Comparison of ENCODE assay signal across 6 cellular contexts in genomic region chr17:76709951-76710862, GRCh38. TPM values are rescaled to one million over a fixed set of nuclear protein-coding genes. Genes with fewer than 3 reads are reported as not detected.
DNase-seq lines count a peak whose midpoint lies in the region; ATAC-seq and TF ChIP-seq lines count a peak whose summit lies in the region.
"Not testable (repeated sequence)": the region's sequence is repeated elsewhere in the genome, so short reads cannot be mapped to it uniquely, and the experiment has no call there.

No MANE protein-coding gene starts in this region.

- not testable (repeated sequence) for H3K27me3 Mint-ChIP-seq in brain; nephron (ENCODE audit: low read depth)

- H3K4me3 ChIP-seq in HAP-1, result peak overlapping the region; percentile 50
- H3K4me3 ChIP-seq in tibial nerve, result peak overlapping the region; percentile 55 to 91 (median 62)

- H3K9me3 Mint-ChIP-seq in brain, nephron: not testable (repeated sequence)

- H3K36me3 ChIP-seq in HAP-1 (replicated peaks) (peaks cover 18% of the 10 kb centered on the region), tibial nerve (peaks cover 0 to 21% (median 0%) of the 10 kb centered on the region in 3 donors)

- H3K4me1 Mint-ChIP-seq in brain (peaks cover 60% of the 10 kb centered on the region), nephron (peaks cover 47% of the 10 kb centered on the region)

- peak in 1 of 2 donors; percentile 20 for TF ChIP-seq POLR2A in tibial nerve (IDR thresholded peaks at IDR 0.05)

- not testable (repeated sequence) for TF ChIP-seq CTCF in brain (conservative IDR thresholded peaks at IDR 0.05); nephron (IDR thresholded peaks at IDR 0.05; ENCODE audit: unreplicated experiment in 3 of 3); tibial nerve (IDR thresholded peaks at IDR 0.05)

- ATAC-seq in left cardiac atrium, result peak; percentile 10 to 12

- peaks cover 27% of the 10 kb centered on the region for H3K4me1 ChIP-seq in HAP-1
- peaks cover 0 to 60% (median 29%) of the 10 kb centered on the region in 4 donors for H3K4me1 ChIP-seq in tibial nerve

- H3K27ac Mint-ChIP-seq in brain (peak overlapping the region; percentile 88 to 98 (median 92)), nephron (peak overlapping the region; percentile 80 to 97 (median 92))

- peak in 1 of 2 donors; percentile 41 for TF ChIP-seq EP300 in tibial nerve (IDR thresholded peaks at IDR 0.05)

- 4 to 9% methylated on average over 20 to 31 of the region's 79 CpGs for WGBS in tibial nerve, 2 donors

- not testable (repeated sequence) for H3K36me3 Mint-ChIP-seq in brain
- peaks cover 24% of the 10 kb centered on the region for H3K36me3 Mint-ChIP-seq in nephron (ENCODE audit: low read depth)

- H3K27ac ChIP-seq in tibial nerve, result peak overlapping the region; percentile 90 to 98 (median 95)

- DNase-seq in HAP-1 (ENCODE audit: low spot score in 2 of 2) (peak in 1 of 2 experiments; percentile 42), SK-MEL-5 (ENCODE audit: low read depth, low spot score) (peak; percentile 38)
- DNase-seq in left cardiac atrium; tibial nerve (ENCODE audit: low spot score in 2 of 2): not testable (repeated sequence)

- not testable (repeated sequence) for H3K27me3 ChIP-seq in HAP-1 (ENCODE audit: low read depth); tibial nerve

- not testable (repeated sequence) for H3K9me3 ChIP-seq in HAP-1, tibial nerve

- intact Hi-C loops in left cardiac atrium (cut with DNase I), result loop anchor here in 1 of 2 donors (10.0 kb wide), 1 partner anchor 155 kb away; no protein-coding TSS in a partner anchor

- in situ Hi-C loops in HAP-1 (cut with MboI; ENCODE audit: low sequenced_read_pairs), result not testable (repeated sequence)
- in situ Hi-C loops in SK-MEL-5 (cut with HindIII; ENCODE audit: low pct_unique_long_range_greater_than_20kb, low sequenced_read_pairs), result loop anchor here (10.0 kb wide), 1 partner anchor 135 kb away; no protein-coding TSS in a partner anchor

- H3K4me3 Mint-ChIP-seq in brain (peak overlapping the region; percentile 90 to 93 (median 91)), nephron (peak overlapping the region; percentile 83 to 88 (median 87))

RNA-seq across cellular contexts. Expression of gene MXRA7, which starts 0.6 kb away (rescaled TPM):
- 197 and 199 TPM in 2 replicates for total RNA-seq in SK-MEL-5 (2014; rRNA removed; shearing (Covaris generic))
- 219 and 242 TPM in 2 replicates for polyA plus RNA-seq in SK-MEL-5 (2015; cell fraction: cytosol; rRNA removed)
- polyA plus RNA-seq in SK-MEL-5 (2015; cell fraction: nucleus; rRNA removed), result 39.9 and 48.4 TPM in 2 replicates
- polyA plus RNA-seq in brain (ENCODE audit: insufficient read depth, low read depth, low replicate concordance), result 119 TPM
- 100 to 1,000 TPM; 394 to 506 TPM for total RNA-seq in left cardiac atrium
- 100 to 1,000 TPM; 124 to 230 (median 197) TPM for total RNA-seq in tibial nerve

RNA-seq across cellular contexts. Expression of gene JMJD6, which starts 16.2 kb away (rescaled TPM):
- 46.1 and 48.7 TPM in 2 replicates for total RNA-seq in SK-MEL-5 (2014; rRNA removed; shearing (Covaris generic))
- polyA plus RNA-seq in SK-MEL-5 (2015; cell fraction: cytosol; rRNA removed), result 59.1 and 64.8 TPM in 2 replicates
- polyA plus RNA-seq in SK-MEL-5 (2015; cell fraction: nucleus; rRNA removed), result 66.6 and 97.1 TPM in 2 replicates
- polyA plus RNA-seq in brain (ENCODE audit: insufficient read depth, low read depth, low replicate concordance), result 29.4 TPM
- total RNA-seq in left cardiac atrium (10 to 100 TPM; 44.9 to 55.3 TPM), tibial nerve (10 to 100 TPM; 14.0 to 45.0 (median 34.2) TPM)

RNA-seq across cellular contexts. Expression of gene METTL23, which starts 16.4 kb away (rescaled TPM):
- 180 and 183 TPM in 2 replicates for total RNA-seq in SK-MEL-5 (2014; rRNA removed; shearing (Covaris generic))
- polyA plus RNA-seq in SK-MEL-5 (2015; cell fraction: cytosol; rRNA removed), result 171 and 186 TPM in 2 replicates
- polyA plus RNA-seq in SK-MEL-5 (2015; cell fraction: nucleus; rRNA removed), result 206 and 248 TPM in 2 replicates
- polyA plus RNA-seq in brain (ENCODE audit: insufficient read depth, low read depth, low replicate concordance), result 46.2 TPM
- total RNA-seq in left cardiac atrium, result 10 to 100 TPM; 22.0 to 25.7 TPM
- total RNA-seq in tibial nerve, result 10 to 100 TPM; 27.8 to 50.2 (median 30.8) TPM

RNA-seq across cellular contexts. Expression of gene SRSF2, which starts 26.9 kb away (rescaled TPM):
- total RNA-seq in SK-MEL-5 (2014; rRNA removed; shearing (Covaris generic)), result 173 and 184 TPM in 2 replicates
- polyA plus RNA-seq in SK-MEL-5 (2015; cell fraction: cytosol; rRNA removed), result 387 and 403 TPM in 2 replicates
- 3,482 and 3,724 TPM in 2 replicates for polyA plus RNA-seq in SK-MEL-5 (2015; cell fraction: nucleus; rRNA removed)
- 112 TPM for polyA plus RNA-seq in brain (ENCODE audit: insufficient read depth, low read depth, low replicate concordance)
- total RNA-seq in left cardiac atrium (100 to 1,000 TPM in 1 of 2 donors, 10 to 100 TPM in 1; 78.1 to 108 TPM), tibial nerve (100 to 1,000 TPM; 196 to 452 (median 271) TPM)

RNA-seq across cellular contexts. Expression of gene MFSD11, which starts 27.7 kb away (rescaled TPM):
- total RNA-seq in SK-MEL-5 (2014; rRNA removed; shearing (Covaris generic)), result 41.4 and 42.3 TPM in 2 replicates
- polyA plus RNA-seq in SK-MEL-5 (2015; cell fraction: cytosol; rRNA removed), result 30.1 and 46.9 TPM in 2 replicates
- 79.5 and 111 TPM in 2 replicates for polyA plus RNA-seq in SK-MEL-5 (2015; cell fraction: nucleus; rRNA removed)
- 13.7 TPM for polyA plus RNA-seq in brain (ENCODE audit: insufficient read depth, low read depth, low replicate concordance)
- total RNA-seq in left cardiac atrium (10 to 100 TPM; 23.0 to 28.0 TPM), tibial nerve (10 to 100 TPM; 25.8 to 61.0 (median 37.1) TPM)
